36 cellular contexts compared by ENCODE assay signal in the genomic region with DNA sequence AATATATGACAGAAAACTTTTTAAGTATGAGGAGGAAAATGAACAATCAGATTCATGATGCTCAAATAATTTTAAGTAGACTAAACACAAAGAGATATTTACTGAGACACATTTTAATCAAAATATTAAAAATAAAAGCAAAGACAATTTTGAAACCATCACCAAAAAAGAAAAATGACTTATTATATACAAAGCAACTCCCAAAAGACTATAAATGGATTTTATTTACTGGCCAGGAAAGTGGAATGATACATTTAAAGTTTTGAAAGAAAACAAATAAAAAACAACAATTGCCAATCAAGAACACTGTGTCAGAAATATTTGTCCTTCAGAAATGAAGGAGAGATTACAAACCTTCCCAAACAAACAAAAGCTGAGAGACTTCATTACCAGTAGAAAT.
"Had no signal": no experiment of that assay in that cellular context is flagged by ENCODE, and none has a peak within 500 bp of the region (broad histone marks: within the 10 kb centered on the region; RNA-seq: fewer than 3 reads in every experiment).

No MANE protein-coding gene starts in this region.

- H3K27me3 ChIP-seq: MG63 had no signal

- H3K4me3 ChIP-seq: MG63 had no signal

- H3K9me3 ChIP-seq: MG63 had no signal

- DNase-seq: Kasumi-1, MG63, MM.1S, MV-4-11, NCI-H1048, NCI-H1092, NCI-H1092 treated with DMSO at 0.1 percent for 48 hours, NCI-H1105, NCI-H1105 treated with DMSO at 0.1 percent for 48 hours, NCI-H1417, NCI-H1417 treated with DMSO at 0.1 percent for 48 hours, NCI-H1436, NCI-H1436 treated with DMSO at 0.1 percent for 48 hours, NCI-H146, NCI-H1694, NCI-H1694 treated with DMSO at 0.1 percent for 48 hours, NCI-H187, NCI-H187 treated with DMSO at 0.1 percent for 48 hours, NCI-H1930, NCI-H2029, NCI-H2029 treated with DMSO at 0.1 percent for 48 hours, NCI-H2081, NCI-H2081 treated with DMSO at 0.1 percent for 48 hours, NCI-H2107, NCI-H2171, NCI-H2171 treated with DMSO at 0.1 percent for 48 hours, NCI-H2227 treated with DMSO at 0.1 percent for 48 hours, NCI-H226, NCI-H345, NCI-H446, NCI-H446 treated with DMSO at 0.1 percent for 48 hours, NCI-H510A, NCI-H510A treated with DMSO at 0.1 percent for 48 hours, NCI-H524, NCI-H524 treated with DMSO at 0.1 percent for 48 hours, NCI-H526 had no signal

- H3K36me3 ChIP-seq: MG63 had no signal
